In genomic region chr10:25080880-25081581, GRCh38 we compare ENCODE assay signal across 1 cellular context.
A peak's percentile ranks its signal among the peaks of the same experiment; 100 is the strongest.
TF ChIP-seq lines count a peak whose summit lies in the region.

No MANE protein-coding gene starts in this region.

TF ChIP-seq in HepG2, 621 proteins besides CTCF, POLR2A, EP300 and RAD21 (continued from another document):
- TF ChIP-seq HNF1A (IDR thresholded peaks at IDR 0.05; ENCODE audit: low read depth) (0 out of 2 replicates have a peak, but pooled peaks have one; percentile 39), HNF1A (CRISPR knock-in tag; IDR thresholded peaks at IDR 0.05; ENCODE audit: borderline replicate concordance) (no peak; the same call in 1 of the 2 replicates), FOXJ3 (CRISPR knock-in tag; IDR thresholded peaks at IDR 0.05; ENCODE audit: borderline replicate concordance) (peak; percentile 38; the same call in 1 of the 2 replicates), RXRB (CRISPR knock-in tag; IDR thresholded peaks at IDR 0.05; ENCODE audit: borderline replicate concordance) (peak; percentile 100), KIAA2018 (CRISPR knock-in tag; IDR thresholded peaks at IDR 0.05; ENCODE audit: borderline replicate concordance) (no peak), SKI (IDR thresholded peaks at IDR 0.05; ENCODE audit: partially characterized antibody) (peak; percentile 37), NCOR1 (IDR thresholded peaks at IDR 0.05; ENCODE audit: borderline replicate concordance, low read length) (peak; percentile 24; the same call in 1 of the 2 replicates)
- TF ChIP-seq, protein P1, sequence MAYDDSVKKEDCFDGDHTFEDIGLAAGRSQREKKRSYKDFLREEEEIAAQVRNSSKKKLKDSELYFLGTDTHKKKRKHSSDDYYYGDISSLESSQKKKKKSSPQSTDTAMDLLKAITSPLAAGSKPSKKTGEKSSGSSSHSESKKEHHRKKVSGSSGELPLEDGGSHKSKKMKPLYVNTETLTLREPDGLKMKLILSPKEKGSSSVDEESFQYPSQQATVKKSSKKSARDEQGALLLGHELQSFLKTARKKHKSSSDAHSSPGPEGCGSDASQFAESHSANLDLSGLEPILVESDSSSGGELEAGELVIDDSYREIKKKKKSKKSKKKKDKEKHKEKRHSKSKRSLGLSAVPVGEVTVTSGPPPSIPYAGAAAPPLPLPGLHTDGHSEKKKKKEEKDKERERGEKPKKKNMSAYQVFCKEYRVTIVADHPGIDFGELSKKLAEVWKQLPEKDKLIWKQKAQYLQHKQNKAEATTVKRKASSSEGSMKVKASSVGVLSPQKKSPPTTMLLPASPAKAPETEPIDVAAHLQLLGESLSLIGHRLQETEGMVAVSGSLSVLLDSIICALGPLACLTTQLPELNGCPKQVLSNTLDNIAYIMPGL (CRISPR knock-in tag; IDR thresholded peaks at IDR 0.05; ENCODE audit: borderline replicate concordance in 1 of 2, low read depth in 1 of 2): peak in 1 of 2 experiments; percentile 49; a peak in 1 of 4 replicates
